Comparison of ENCODE assay signal across 31 cellular contexts in the genomic region with DNA sequence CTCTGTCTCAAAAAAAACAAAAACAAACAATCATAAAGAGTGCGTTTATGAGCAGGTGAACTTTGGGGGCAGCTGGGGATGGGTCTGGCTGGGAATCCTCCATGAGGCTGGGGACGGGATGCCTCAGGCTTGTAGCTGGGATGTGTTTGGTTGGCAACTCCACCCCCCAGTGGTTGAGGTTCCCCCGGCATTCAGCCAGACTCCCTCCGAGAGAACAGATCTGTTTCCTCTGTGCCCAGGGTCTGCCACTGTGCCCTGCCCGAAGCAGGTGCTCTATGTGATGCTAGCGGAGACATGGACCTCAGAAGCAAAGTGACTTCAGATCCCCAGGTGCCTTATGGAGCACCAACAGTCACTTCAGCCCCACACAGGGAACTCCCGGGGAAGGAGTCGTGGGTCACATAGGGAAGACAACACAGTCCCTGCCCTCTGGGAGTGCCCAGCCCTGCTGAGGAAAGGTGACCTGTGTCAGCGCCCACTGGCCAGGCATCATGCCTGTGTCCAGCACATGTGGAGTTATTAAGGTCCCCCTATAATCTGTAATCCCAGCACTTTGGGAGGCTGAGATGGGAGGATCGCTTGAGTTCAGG.
"Had no signal": no experiment of that assay in that cellular context is flagged by ENCODE, and none has a peak within 500 bp of the region (broad histone marks: within the 10 kb centered on the region; RNA-seq: fewer than 3 reads in every experiment).

No MANE protein-coding gene starts in this region.

- H3K36me3 ChIP-seq: brain microvascular endothelial cell, esophagus muscularis mucosa, gastroesophageal sphincter, heart right ventricle had no signal

- H3K4me1 Mint-ChIP-seq: activated T-helper 17 cell treated with anti-CD3 and anti-CD28 coated beads, Interleukin-2, amount 50 U/mL, for 72 hours had no signal

- H3K27ac ChIP-seq: brain microvascular endothelial cell, esophagus muscularis mucosa, foreskin keratinocyte, gastroesophageal sphincter, heart right ventricle had no signal

- H3K4me3 ChIP-seq: esophagus muscularis mucosa, gastroesophageal sphincter, heart right ventricle had no signal

- H3K27me3 Mint-ChIP-seq: activated CD8-positive, alpha-beta T cell treated with anti-CD3 and anti-CD28 coated beads for 36 hours; activated naive CD8-positive, alpha-beta T cell; activated T-helper 17 cell treated with anti-CD3 and anti-CD28 coated beads, Interleukin-2, amount 50 U/mL, for 72 hours; central memory CD8-positive, alpha-beta T cell had no signal

- ATAC-seq: activated CD8-positive, alpha-beta T cell treated with anti-CD3 and anti-CD28 coated beads for 36 hours; activated T-cell treated with anti-CD3 and anti-CD28 coated beads, Interleukin-2, amount 50 U/mL, for 4 hours; activated T-helper 17 cell treated with anti-CD3 and anti-CD28 coated beads, Interleukin-2, amount 50 U/mL, for 72 hours; effector memory CD8-positive, alpha-beta T cell; foreskin keratinocyte; gastroesophageal sphincter; heart right ventricle had no signal

- H3K36me3 Mint-ChIP-seq: activated naive CD8-positive, alpha-beta T cell had no signal

- H3K27ac Mint-ChIP-seq: activated CD8-positive, alpha-beta T cell treated with anti-CD3 and anti-CD28 coated beads for 36 hours; activated naive CD8-positive, alpha-beta T cell; activated T-helper 17 cell treated with anti-CD3 and anti-CD28 coated beads, Interleukin-2, amount 50 U/mL, for 72 hours had no signal

- FAIRE-seq: astrocyte, bronchial epithelial cell, colon had no signal

- H3K9me3 Mint-ChIP-seq: activated CD8-positive, alpha-beta T cell treated with anti-CD3 and anti-CD28 coated beads for 36 hours; activated T-cell treated with anti-CD3 and anti-CD28 coated beads, Interleukin-2, amount 50 U/mL, for 4 hours; activated T-helper 17 cell treated with anti-CD3 and anti-CD28 coated beads, Interleukin-2, amount 50 U/mL, for 72 hours; central memory CD8-positive, alpha-beta T cell; effector memory CD8-positive, alpha-beta T cell had no signal

- H3K4me3 Mint-ChIP-seq: activated CD8-positive, alpha-beta T cell treated with anti-CD3 and anti-CD28 coated beads for 36 hours; activated naive CD8-positive, alpha-beta T cell; activated T-cell treated with anti-CD3 and anti-CD28 coated beads, Interleukin-2, amount 50 U/mL, for 4 hours; activated T-helper 17 cell treated with anti-CD3 and anti-CD28 coated beads, Interleukin-2, amount 50 U/mL, for 72 hours; central memory CD8-positive, alpha-beta T cell; effector memory CD8-positive, alpha-beta T cell had no signal

- H3K9me3 ChIP-seq: esophagus muscularis mucosa, gastroesophageal sphincter, heart right ventricle had no signal

- H3K27me3 ChIP-seq: brain microvascular endothelial cell, esophagus muscularis mucosa, foreskin keratinocyte, gastroesophageal sphincter, heart right ventricle had no signal

- DNase-seq: activated CD4-positive, alpha-beta T cell treated with anti-CD3 and anti-CD28 coated beads for 4 hours; activated CD4-positive, alpha-beta T cell treated with anti-CD3 and anti-CD28 coated beads, Interleukin-2, amount 50 U/mL, for 1 hour; activated CD4-positive, alpha-beta T cell treated with anti-CD3 and anti-CD28 coated beads, Interleukin-2, amount 50 U/mL, for 48 hours; activated CD4-positive, CD25-positive, alpha-beta regulatory T cell; activated CD4-positive, CD25-positive, alpha-beta regulatory T cell treated with anti-CD3 and anti-CD28 coated beads, Interleukin-2, amount 50 U/mL, for 72 hours; activated CD8-positive, alpha-beta memory T cell treated with anti-CD3 and anti-CD28 coated beads for 24 hours; activated CD8-positive, alpha-beta T cell treated with anti-CD3 and anti-CD28 coated beads for 36 hours; activated effector memory CD4-positive, alpha-beta T cell treated with Interleukin-2 at 50 U/mL for 16 hours; activated gamma-delta T cell treated with Interleukin-2 at 50 U/mL for 16 hours; activated naive CD4-positive, alpha-beta T cell treated with anti-CD3 and anti-CD28 coated beads, Interleukin-2, amount 50 U/mL, for 16 hours; activated naive CD4-positive, alpha-beta T cell treated with Interleukin-2 at 50 U/mL for 16 hours; activated T-cell treated with anti-CD3 and anti-CD28 coated beads, Interleukin-2, amount 50 U/mL, for 4 hours; amniotic stem cell; anterior cingulate cortex; brain microvascular endothelial cell; cortex of kidney; dermis blood vessel endothelial cell; effector CD4-positive, alpha-beta T cell; effector memory CD8-positive, alpha-beta T cell; erythroblast; foreskin keratinocyte; heart right ventricle; T-helper 2 cell had no signal

- H3K4me1 ChIP-seq: esophagus muscularis mucosa, foreskin keratinocyte, gastroesophageal sphincter had no signal
